8 cellular contexts compared by ENCODE assay signal in genomic region chr6:4805553-4806307, GRCh38. TPM values are rescaled to one million over a fixed set of nuclear protein-coding genes. Genes with fewer than 3 reads are reported as not detected.
A peak's percentile ranks its signal among the peaks of the same experiment; 100 is the strongest.
DNase-seq lines count a peak whose midpoint lies in the region; ATAC-seq and TF ChIP-seq lines count a peak whose summit lies in the region.

No MANE protein-coding gene starts in this region.

- H3K36me3 ChIP-seq in breast epithelium: no peaks in the 10 kb centered on the region

- intact Hi-C loops in MCF 10A (cut with micrococcal nuclease) (loop anchor here (1.0 to 10.0 kb wide), 2 partner anchors 129 to 492 kb away; no protein-coding TSS in a partner anchor), breast epithelium (cut with DNase I; ENCODE audit: low total_unique reads) (no loop called here), left cardiac atrium (cut with DNase I) (no loop called here)

- no peak overlapping the region for H3K27ac ChIP-seq in breast epithelium

- no peaks in the 10 kb centered on the region for H3K4me1 ChIP-seq in breast epithelium

- TF ChIP-seq CTCF in MCF 10A (IDR thresholded peaks at IDR 0.05; ENCODE audit: unreplicated experiment) (peak; percentile 62), breast epithelium (IDR thresholded peaks at IDR 0.05) (peak in 1 of 3 donors; percentile 39)

- POLR2A ChIA-PET in MCF 10A (lab: Yijun Ruan, JAX): interaction anchor here (0.6 kb wide), 1 partner anchor 8 kb away, joined by 3 read pairs; no protein-coding TSS in a partner anchor
- POLR2A ChIA-PET in activated CD4-positive, alpha-beta T cell treated with anti-CD3 and anti-CD28 coated beads, Interleukin-2, amount 10 ng/mL, durations not matched to agents 7 days and 5 days (lab: Charles Lee): no interaction called here

- peaks cover 3% of the 10 kb centered on the region for H3K9me3 Mint-ChIP-seq in MCF 10A (ENCODE audit: unreplicated experiment)
- H3K9me3 Mint-ChIP-seq in activated CD4-positive, alpha-beta T cell treated with anti-CD3 and anti-CD28 coated beads, Interleukin-2, amount 10 ng/mL, durations not matched to agents 7 days and 5 days: peaks cover 12% of the 10 kb centered on the region

- CTCF ChIA-PET in MCF 10A (lab: Yijun Ruan, JAX): interaction anchor here (0.6 to 1.5 kb wide), 9 partner anchors 22 to 492 kb away, joined by 3 to 6 read pairs (median 3); no protein-coding TSS in a partner anchor
- CTCF ChIA-PET in activated CD4-positive, alpha-beta T cell treated with anti-CD3 and anti-CD28 coated beads, Interleukin-2, amount 10 ng/mL, durations not matched to agents 7 days and 5 days (lab: Charles Lee): no interaction called here

- BruUV-seq in MCF 10A (replicated peaks; lab: Mats Ljungman, UMichigan): no TSS peak

- H3K4me3 Mint-ChIP-seq in MCF 10A (ENCODE audit: unreplicated experiment): no peak overlapping the region
- H3K4me3 Mint-ChIP-seq in activated CD4-positive, alpha-beta T cell treated with anti-CD3 and anti-CD28 coated beads, Interleukin-2, amount 10 ng/mL, durations not matched to agents 7 days and 5 days: no peak overlapping the region

- ATAC-seq in left cardiac atrium (peak; percentile 63 to 70), HG02588 (IDR thresholded peaks at IDR 0.05; ENCODE audit: unreplicated experiment) (no peak), GM18520 (IDR thresholded peaks at IDR 0.05; ENCODE audit: unreplicated experiment) (no peak)

- peaks cover 29% of the 10 kb centered on the region for H3K4me1 Mint-ChIP-seq in MCF 10A (ENCODE audit: insufficient read depth, unreplicated experiment)
- peaks cover 31% of the 10 kb centered on the region for H3K4me1 Mint-ChIP-seq in activated CD4-positive, alpha-beta T cell treated with anti-CD3 and anti-CD28 coated beads, Interleukin-2, amount 10 ng/mL, durations not matched to agents 7 days and 5 days

- DNase-seq in MCF 10A (ENCODE audit: unreplicated experiment): peak; percentile 63
- no peak for DNase-seq in breast epithelium (ENCODE audit: low spot score in 2 of 2)
- peak; percentile 49 for DNase-seq in NCI-H1105 treated with DMSO at 0.1 percent for 48 hours (lab: John Stamatoyannopoulos, UW)
- peak; percentile 11 for DNase-seq in activated CD4-positive, alpha-beta T cell treated with anti-CD3 and anti-CD28 coated beads, Interleukin-2, amount 10 ng/mL, durations not matched to agents 7 days and 5 days
- peak; percentile 32 for DNase-seq in left cardiac atrium
- peak; percentile 85 for DNase-seq in retina

- H3K4me3 ChIP-seq in breast epithelium: no peak overlapping the region

- no peak for TF ChIP-seq POLR2A in breast epithelium (IDR thresholded peaks at IDR 0.05)

- no peaks in the 10 kb centered on the region for H3K36me3 Mint-ChIP-seq in MCF 10A (ENCODE audit: insufficient read depth, unreplicated experiment)
- H3K36me3 Mint-ChIP-seq in activated CD4-positive, alpha-beta T cell treated with anti-CD3 and anti-CD28 coated beads, Interleukin-2, amount 10 ng/mL, durations not matched to agents 7 days and 5 days (ENCODE audit: low read depth): peaks cover 3% of the 10 kb centered on the region

- no peaks in the 10 kb centered on the region for H3K27me3 Mint-ChIP-seq in MCF 10A (ENCODE audit: insufficient read depth, unreplicated experiment)
- H3K27me3 Mint-ChIP-seq in activated CD4-positive, alpha-beta T cell treated with anti-CD3 and anti-CD28 coated beads, Interleukin-2, amount 10 ng/mL, durations not matched to agents 7 days and 5 days: no peaks in the 10 kb centered on the region

- H3K27me3 ChIP-seq in breast epithelium: no peaks in the 10 kb centered on the region

- H3K9me3 ChIP-seq in breast epithelium: no peaks in the 10 kb centered on the region

- H3K27ac Mint-ChIP-seq in MCF 10A (ENCODE audit: low read depth, unreplicated experiment): no peak overlapping the region
- no peak overlapping the region for H3K27ac Mint-ChIP-seq in activated CD4-positive, alpha-beta T cell treated with anti-CD3 and anti-CD28 coated beads, Interleukin-2, amount 10 ng/mL, durations not matched to agents 7 days and 5 days

RNA-seq across cellular contexts. Expression of gene CDYL, which starts 29.5 kb away (rescaled TPM):
- total RNA-seq in MCF 10A (2022): 48.9 and 56.8 TPM in 2 replicates
- total RNA-seq in breast epithelium: 10 to 100 TPM; 32.9 to 58.0 (median 40.0) TPM
- total RNA-seq in activated CD4-positive, alpha-beta T cell treated with anti-CD3 and anti-CD28 coated beads, Interleukin-2, amount 10 ng/mL, durations not matched to agents 7 days and 5 days: 10 to 100 TPM; 25.0 to 33.6 TPM
- total RNA-seq in left cardiac atrium: 10 to 100 TPM; 26.9 to 31.2 TPM

Comparison
In these comparisons a context has a peak if more than half of its experiments do, and no peak if none do; other contexts are left out.
1. DNase-seq: peak in MCF 10A (single experiment), NCI-H1105 treated with DMSO at 0.1 percent for 48 hours (single experiment), activated CD4-positive, alpha-beta T cell treated with anti-CD3 and anti-CD28 coated beads, Interleukin-2, amount 10 ng/mL, durations not matched to agents 7 days and 5 days (single experiment), left cardiac atrium (single experiment) and retina (single experiment); none in breast epithelium (0 of 2).
2. ATAC-seq: peak in left cardiac atrium (2 of 2); none in HG02588 (single experiment) and GM18520 (single experiment).